26 cellular contexts compared by ENCODE assay signal in genomic region chr16:89881368-89881730, GRCh38.
"Had no signal": no experiment of that assay in that cellular context is flagged by ENCODE, and none has a peak within 500 bp of the region (broad histone marks: within the 10 kb centered on the region; RNA-seq: fewer than 3 reads in every experiment).

No MANE protein-coding gene starts in this region.

- H3K9me3 ChIP-seq: colonic mucosa, gastrocnemius medialis, ovary, psoas muscle, testis, uterus had no signal

- H3K4me3 Mint-ChIP-seq: activated CD8-positive, alpha-beta T cell treated with anti-CD3 and anti-CD28 coated beads for 36 hours; activated naive CD4-positive, alpha-beta T cell treated with anti-CD3 and anti-CD28 coated beads, Interleukin-2, amount 50 U/mL, for 24 hours; activated naive CD8-positive, alpha-beta T cell treated with anti-CD3 and anti-CD28 coated beads, Interleukin-2, amount 50 U/mL, for 24 hours; naive B cell; nephron progenitor cell; stimulated activated naive B cell treated with anti-CD40 and anti-IgM and Interleukin-4, amounts not matched to agents 10 μg/mL and 1 μg/mL and 100 μg/mL, for 72 hours; type B pancreatic cell had no signal

- H3K27me3 ChIP-seq: colonic mucosa, gastrocnemius medialis, ovary, testis, uterus had no signal

- H3K4me3 ChIP-seq: colonic mucosa, gastrocnemius medialis, ovary, psoas muscle, testis, uterus had no signal

- H3K36me3 ChIP-seq: ovary, uterus had no signal

- H3K27ac Mint-ChIP-seq: activated CD8-positive, alpha-beta T cell treated with anti-CD3 and anti-CD28 coated beads for 36 hours; activated naive CD4-positive, alpha-beta T cell treated with anti-CD3 and anti-CD28 coated beads, Interleukin-2, amount 50 U/mL, for 24 hours; activated naive CD8-positive, alpha-beta T cell treated with anti-CD3 and anti-CD28 coated beads, Interleukin-2, amount 50 U/mL, for 24 hours; activated T-helper 2 cell treated with anti-CD3 and anti-CD28 coated beads, Interferon-gamma antibody, Interleukin-2, Interleukin-4, amounts not matched to agents 10 μg/mL and 5 μg/mL and 100 μg/mL, durations not matched to agents 14 hours and 24 hours and 36 hours; stimulated activated naive B cell treated with anti-CD40 and anti-IgM and Interleukin-4, amounts not matched to agents 10 μg/mL and 1 μg/mL and 100 μg/mL, for 72 hours had no signal

- H3K4me1 Mint-ChIP-seq: nephron progenitor cell had no signal

- ATAC-seq: activated CD8-positive, alpha-beta T cell treated with anti-CD3 and anti-CD28 coated beads for 36 hours; activated naive CD8-positive, alpha-beta T cell treated with anti-CD3 and anti-CD28 coated beads, Interleukin-2, amount 50 U/mL, for 24 hours; gastrocnemius medialis; left ventricle myocardium superior; psoas muscle; stimulated activated naive B cell treated with anti-CD40 and anti-IgM and Interleukin-4, amounts not matched to agents 10 μg/mL and 1 μg/mL and 100 μg/mL, for 72 hours had no signal

- H3K9me3 Mint-ChIP-seq: activated CD8-positive, alpha-beta T cell treated with anti-CD3 and anti-CD28 coated beads for 36 hours; activated naive CD4-positive, alpha-beta T cell treated with anti-CD3 and anti-CD28 coated beads, Interleukin-2, amount 50 U/mL, for 24 hours; activated naive CD8-positive, alpha-beta T cell treated with anti-CD3 and anti-CD28 coated beads, Interleukin-2, amount 50 U/mL, for 24 hours; activated T-helper 2 cell treated with anti-CD3 and anti-CD28 coated beads, Interferon-gamma antibody, Interleukin-2, Interleukin-4, amounts not matched to agents 10 μg/mL and 5 μg/mL and 100 μg/mL, durations not matched to agents 14 hours and 24 hours and 36 hours; naive B cell; nephron progenitor cell; stimulated activated naive B cell treated with anti-CD40 and anti-IgM and Interleukin-4, amounts not matched to agents 10 μg/mL and 1 μg/mL and 100 μg/mL, for 72 hours; type B pancreatic cell had no signal

- H3K27me3 Mint-ChIP-seq: activated CD8-positive, alpha-beta T cell treated with anti-CD3 and anti-CD28 coated beads for 36 hours; activated naive CD4-positive, alpha-beta T cell treated with anti-CD3 and anti-CD28 coated beads, Interleukin-2, amount 50 U/mL, for 24 hours; activated naive CD8-positive, alpha-beta T cell treated with anti-CD3 and anti-CD28 coated beads, Interleukin-2, amount 50 U/mL, for 24 hours; naive B cell; stimulated activated naive B cell treated with anti-CD40 and anti-IgM and Interleukin-4, amounts not matched to agents 10 μg/mL and 1 μg/mL and 100 μg/mL, for 72 hours; type B pancreatic cell had no signal

- H3K4me1 ChIP-seq: colonic mucosa, gastrocnemius medialis, psoas muscle, uterus had no signal

- H3K27ac ChIP-seq: colonic mucosa, gastrocnemius medialis, ovary, psoas muscle, testis, uterus had no signal

- DNase-seq: activated CD4-positive, alpha-beta T cell treated with anti-CD3 and anti-CD28 coated beads, Interleukin-2, amount 50 U/mL, for 1 hour; activated CD4-positive, CD25-positive, alpha-beta regulatory T cell treated with anti-CD3 and anti-CD28 coated beads, Interleukin-2, amount 50 U/mL, for 72 hours; activated CD8-positive, alpha-beta T cell treated with anti-CD3 and anti-CD28 coated beads for 36 hours; activated naive CD8-positive, alpha-beta T cell treated with anti-CD3 and anti-CD28 coated beads, Interleukin-2, amount 50 U/mL, for 24 hours; activated T-cell treated with anti-CD3 and anti-CD28 coated beads, Interleukin-2, amount 50 U/mL, for 48 hours; amygdala; cerebellar nuclear complex; colonic mucosa; effector CD8-positive, alpha-beta T cell; erythroblast; gastrocnemius medialis; glutamatergic neuron; left ventricle myocardium superior; naive B cell; nephron progenitor cell; ovary; psoas muscle; stimulated activated CD4-positive, alpha-beta T cell treated with anti-CD3 and anti-CD28 coated beads, Interleukin-15, amount 100 ng/mL, for 24 hours; stimulated activated CD4-positive, alpha-beta T cell treated with anti-CD3 and anti-CD28 coated beads, Interleukin-2, amount 100 ng/mL, for 24 hours; stimulated activated naive B cell treated with anti-CD40 and anti-IgM and Interleukin-4, amounts not matched to agents 10 μg/mL and 1 μg/mL and 100 μg/mL, for 72 hours; T-helper 2 cell; testis; uterus had no signal
